23 cellular contexts compared by ENCODE assay signal in genomic region chr21:29416268-29416667, GRCh38.
"Had no signal": no experiment of that assay in that cellular context is flagged by ENCODE, and none has a peak within 500 bp of the region (broad histone marks: within the 10 kb centered on the region; RNA-seq: fewer than 3 reads in every experiment).

No MANE protein-coding gene starts in this region.

- DNase-seq: activated CD4-positive, alpha-beta memory T cell treated with anti-CD3 and anti-CD28 coated beads for 36 hours; activated CD4-positive, alpha-beta T cell treated with anti-CD3 and anti-CD28 coated beads, Interleukin-2, amount 10 ng/mL, durations not matched to agents 7 days and 5 days; activated CD4-positive, CD25-positive, alpha-beta regulatory T cell; activated CD8-positive, alpha-beta memory T cell treated with anti-CD3 and anti-CD28 coated beads, Interleukin-2, amount 50 U/mL, for 4 hours; activated gamma-delta T cell treated with Interleukin-2 at 50 U/mL for 16 hours; activated naive CD4-positive, alpha-beta T cell treated with anti-CD3 and anti-CD28 coated beads, Interleukin-2, amount 10 ng/mL, durations not matched to agents 7 days and 5 days; activated naive CD8-positive, alpha-beta T cell treated with anti-CD3 and anti-CD28 coated beads for 36 hours; activated T-cell treated with anti-CD3 and anti-CD28 coated beads, Interleukin-2, amount 50 U/mL, for 72 hours; brain microvascular endothelial cell; central memory CD4-positive, alpha-beta T cell; Karpas-422; MM.1S; NCI-H1105 treated with DMSO at 0.1 percent for 48 hours; NCI-H1436 treated with DMSO at 0.1 percent for 48 hours; NCI-H187; NCI-H2081; NCI-H510A treated with DMSO at 0.1 percent for 48 hours; NCI-H69; NK-92 treated with Interleukin-12 subunit alpha and Interleukin-12 subunit beta, amount 100 ng/mL, for 24 hours; SHP77 treated with DMSO at 0.1 percent for 48 hours; T-helper 17 cell; T1000 had no signal

- ATAC-seq: activated T-cell treated with anti-CD3 and anti-CD28 coated beads, Interleukin-2, amount 50 U/mL, for 72 hours; T-helper 17 cell had no signal

- H3K36me3 ChIP-seq: brain microvascular endothelial cell had no signal

- H3K27ac ChIP-seq: brain microvascular endothelial cell, VCaP had no signal

- H3K27me3 ChIP-seq: brain microvascular endothelial cell had no signal
